ENCODE assay signal across 24 cellular contexts in genomic region chr6:21728141-21728540, GRCh38.
"Had no signal": no experiment of that assay in that cellular context is flagged by ENCODE, and none has a peak within 500 bp of the region (broad histone marks: within the 10 kb centered on the region; RNA-seq: fewer than 3 reads in every experiment).

No MANE protein-coding gene starts in this region.

- H3K4me1 ChIP-seq: testis had no signal

- H3K27me3 ChIP-seq: heart right ventricle, hepatocyte, ovary, right atrium auricular region, right lobe of liver, stomach, testis, thyroid gland, transverse colon, upper lobe of right lung had no signal

- H3K4me1 Mint-ChIP-seq: naive B cell; stimulated activated naive B cell treated with anti-CD40 and anti-IgM and Interleukin-4, amounts not matched to agents 10 μg/mL and 1 μg/mL and 100 μg/mL, for 72 hours had no signal

- H3K9me3 Mint-ChIP-seq: mesothelial cell of epicardium; naive B cell; natural killer cell treated with Interleukin-12 subunit alpha and Interleukin-12 subunit beta and Interleukin-15 and Interleukin-18, amount 100 ng/mL, for 72 hours; neural crest cell; stimulated activated naive B cell treated with anti-CD40 and anti-IgM and Interleukin-4, amounts not matched to agents 10 μg/mL and 1 μg/mL and 100 μg/mL, for 72 hours had no signal

- H3K27me3 Mint-ChIP-seq: naive B cell; natural killer cell treated with Interleukin-12 subunit alpha and Interleukin-12 subunit beta and Interleukin-15 and Interleukin-18, amount 100 ng/mL, for 72 hours; progenitor cell of endocrine pancreas; stimulated activated naive B cell treated with anti-CD40 and anti-IgM and Interleukin-4, amounts not matched to agents 10 μg/mL and 1 μg/mL and 100 μg/mL, for 72 hours had no signal

- ATAC-seq: heart right ventricle; natural killer cell treated with Interleukin-12 subunit alpha and Interleukin-12 subunit beta and Interleukin-15 and Interleukin-18, amount 100 ng/mL, for 72 hours; right lobe of liver; stimulated activated naive B cell treated with anti-CD40 and anti-IgM and Interleukin-4, amounts not matched to agents 10 μg/mL and 1 μg/mL and 100 μg/mL, for 72 hours; stimulated activated naive CD8-positive, alpha-beta T cell treated with anti-CD3 and anti-CD28 coated beads, Interleukin-15, Interleukin-2, amounts not matched to agents 100 U/mL and 50 U/mL, for 24 hours; upper lobe of right lung had no signal

- H3K9me3 ChIP-seq: heart right ventricle, left ventricle myocardium inferior, ovary, right atrium auricular region, right lobe of liver, stomach, testis, thyroid gland, transverse colon, upper lobe of right lung had no signal

- H3K36me3 Mint-ChIP-seq: naive B cell; natural killer cell treated with Interleukin-12 subunit alpha and Interleukin-12 subunit beta and Interleukin-15 and Interleukin-18, amount 100 ng/mL, for 72 hours; stimulated activated naive B cell treated with anti-CD40 and anti-IgM and Interleukin-4, amounts not matched to agents 10 μg/mL and 1 μg/mL and 100 μg/mL, for 72 hours had no signal

- H3K27ac ChIP-seq: heart right ventricle, hepatocyte, left ventricle myocardium inferior, ovary, right atrium auricular region, right lobe of liver, stomach, testis, thyroid gland, transverse colon, upper lobe of right lung had no signal

- DNase-seq: heart right ventricle; islet precursor cell; left ventricle myocardium inferior; mesendoderm; naive B cell; ovary; right lobe of liver; stimulated activated CD4-positive, alpha-beta T cell treated with anti-CD3 and anti-CD28 coated beads, Interleukin-2, amount 100 ng/mL, for 24 hours; stimulated activated CD4-positive, alpha-beta T cell treated with anti-CD3 and anti-CD28 coated beads, Interleukin-4, amount 100 ng/mL, for 1 hour; stimulated activated naive B cell treated with anti-CD40 and anti-IgM and Interleukin-4, amounts not matched to agents 10 μg/mL and 1 μg/mL and 100 μg/mL, for 72 hours; stimulated activated naive CD8-positive, alpha-beta T cell treated with anti-CD3 and anti-CD28 coated beads, Interleukin-15, Interleukin-2, amounts not matched to agents 100 U/mL and 50 U/mL, for 24 hours; stomach; testis; thyroid gland; transverse colon; upper lobe of right lung had no signal

- H3K4me3 ChIP-seq: heart right ventricle, hepatocyte, left ventricle myocardium inferior, lung, ovary, right atrium auricular region, right lobe of liver, smooth muscle cell, stomach, testis, thyroid gland, transverse colon, upper lobe of right lung had no signal

- H3K4me2 ChIP-seq: hepatocyte, smooth muscle cell had no signal

- H3K27ac Mint-ChIP-seq: mesothelial cell of epicardium; natural killer cell treated with Interleukin-12 subunit alpha and Interleukin-12 subunit beta and Interleukin-15 and Interleukin-18, amount 100 ng/mL, for 72 hours; progenitor cell of endocrine pancreas; stimulated activated naive B cell treated with anti-CD40 and anti-IgM and Interleukin-4, amounts not matched to agents 10 μg/mL and 1 μg/mL and 100 μg/mL, for 72 hours had no signal

- H3K4me3 Mint-ChIP-seq: mesothelial cell of epicardium; natural killer cell treated with Interleukin-12 subunit alpha and Interleukin-12 subunit beta and Interleukin-15 and Interleukin-18, amount 100 ng/mL, for 72 hours; neural crest cell; stimulated activated naive B cell treated with anti-CD40 and anti-IgM and Interleukin-4, amounts not matched to agents 10 μg/mL and 1 μg/mL and 100 μg/mL, for 72 hours had no signal

- H3K36me3 ChIP-seq: heart right ventricle, left ventricle myocardium inferior, ovary, right atrium auricular region, right lobe of liver, stomach, thyroid gland, transverse colon, upper lobe of right lung had no signal

- H2AFZ ChIP-seq: hepatocyte had no signal
